20 cellular contexts compared by ENCODE assay signal in the genomic region with DNA sequence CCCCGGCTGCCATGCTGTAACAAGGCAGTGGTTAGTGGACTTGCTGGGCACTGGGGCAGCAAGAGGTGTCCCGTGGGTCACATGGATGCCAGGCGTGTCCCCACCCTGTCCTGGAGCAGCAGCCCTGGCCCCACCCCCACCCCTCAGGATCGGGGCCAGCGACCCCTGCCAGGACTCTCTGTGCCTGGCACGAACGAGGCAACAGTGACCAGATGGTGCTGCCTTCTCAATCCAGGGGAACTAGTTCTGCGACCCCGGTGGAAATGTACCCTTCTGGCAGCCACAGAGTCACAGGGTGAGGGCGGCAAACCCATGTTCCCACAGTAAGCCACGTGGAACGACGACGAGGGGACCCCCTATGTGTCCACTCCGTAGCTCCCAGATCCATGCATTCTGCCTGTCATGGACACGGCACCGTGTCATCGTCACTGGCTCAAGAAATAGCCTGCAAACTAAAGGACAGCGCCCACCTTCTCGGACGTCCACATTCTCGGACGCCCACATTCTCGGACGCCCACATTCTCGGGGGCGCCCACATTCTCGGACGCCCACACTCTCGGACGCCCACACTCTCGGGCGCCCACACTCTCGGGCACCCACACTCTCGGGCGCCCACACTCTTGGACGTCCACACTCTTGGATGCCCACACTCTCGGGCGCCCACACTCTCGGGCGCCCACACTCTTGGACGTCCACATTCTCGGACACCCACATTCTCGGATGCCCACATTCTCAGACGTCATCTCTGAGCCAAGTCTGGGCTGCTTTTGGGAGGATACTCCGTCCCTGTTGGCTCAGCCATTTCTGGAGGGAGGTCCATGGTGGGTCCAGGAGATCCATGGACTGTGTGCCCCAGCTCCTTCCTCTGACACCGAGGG. TPM values are rescaled to one million over a fixed set of nuclear protein-coding genes. Genes with fewer than 3 reads are reported as not detected.
"Had no signal": no experiment of that assay in that cellular context is flagged by ENCODE, and none has a peak within 500 bp of the region (broad histone marks: within the 10 kb centered on the region; RNA-seq: fewer than 3 reads in every experiment).

No MANE protein-coding gene starts in this region.

- H3K4me3 ChIP-seq: lung, SJCRH30, smooth muscle cell had no signal

- H3K4me3 Mint-ChIP-seq: activated CD8-positive, alpha-beta T cell treated with anti-CD3 and anti-CD28 coated beads for 36 hours; effector memory CD8-positive, alpha-beta T cell; naive B cell; stimulated activated naive CD8-positive, alpha-beta T cell treated with anti-CD3 and anti-CD28 coated beads, Interleukin-15, Interleukin-2, amounts not matched to agents 100 ng/mL and 50 ng/mL, for 24 hours had no signal

- H3K27ac ChIP-seq: brain microvascular endothelial cell, foreskin keratinocyte, neutrophil, SJCRH30 had no signal

- ATAC-seq: activated CD8-positive, alpha-beta T cell treated with anti-CD3 and anti-CD28 coated beads for 36 hours; activated naive CD4-positive, alpha-beta T cell treated with anti-CD3 and anti-CD28 coated beads, Interleukin-2, amount 50 U/mL, for 72 hours; effector memory CD8-positive, alpha-beta T cell; foreskin keratinocyte had no signal

- H3K9me3 ChIP-seq: neutrophil had no signal

- H3K9me3 Mint-ChIP-seq: activated CD8-positive, alpha-beta T cell treated with anti-CD3 and anti-CD28 coated beads for 36 hours had no signal

- H3K27ac Mint-ChIP-seq: activated CD8-positive, alpha-beta T cell treated with anti-CD3 and anti-CD28 coated beads for 36 hours; activated naive CD4-positive, alpha-beta T cell treated with anti-CD3 and anti-CD28 coated beads, Interleukin-2, amount 50 U/mL, for 72 hours; activated T-helper 2 cell treated with anti-CD3 and anti-CD28 coated beads, Interferon-gamma antibody, Interleukin-2, Interleukin-4, amounts not matched to agents 10 μg/mL and 5 μg/mL and 100 μg/mL, durations not matched to agents 14 hours and 24 hours and 36 hours; effector memory CD8-positive, alpha-beta T cell; naive B cell; stimulated activated naive CD8-positive, alpha-beta T cell treated with anti-CD3 and anti-CD28 coated beads, Interleukin-15, Interleukin-2, amounts not matched to agents 100 ng/mL and 50 ng/mL, for 24 hours had no signal

- H3K36me3 ChIP-seq: brain microvascular endothelial cell, neutrophil, SJCRH30 had no signal

- H3K27me3 ChIP-seq: brain microvascular endothelial cell, foreskin keratinocyte, neutrophil, SJCRH30 had no signal

- DNase-seq: activated CD4-positive, alpha-beta T cell treated with anti-CD3 and anti-CD28 coated beads for 4 hours; activated CD8-positive, alpha-beta T cell treated with anti-CD3 and anti-CD28 coated beads for 36 hours; brain microvascular endothelial cell; effector memory CD8-positive, alpha-beta T cell; foreskin keratinocyte; glutamatergic neuron; hypothalamus; naive B cell; retina; SJCRH30; T-helper 2 cell had no signal

- H3K4me1 ChIP-seq: foreskin keratinocyte, SJCRH30 had no signal

RNA-seq across cellular contexts. Expression of gene ACTRT2, which starts 19.6 kb away (rescaled TPM):
- total RNA-seq: activated CD8-positive, alpha-beta T cell treated with anti-CD3 and anti-CD28 coated beads for 36 hours; activated naive CD4-positive, alpha-beta T cell treated with anti-CD3 and anti-CD28 coated beads, Interleukin-2, amount 50 U/mL, for 72 hours; activated T-helper 2 cell treated with anti-CD3 and anti-CD28 coated beads, Interferon-gamma antibody, Interleukin-2, Interleukin-4, amounts not matched to agents 10 μg/mL and 5 μg/mL and 100 μg/mL, durations not matched to agents 14 hours and 24 hours and 36 hours; foreskin keratinocyte; kidney epithelial cell; lung; SJCRH30; smooth muscle cell; temporal lobe; urinary bladder had no signal
